In genomic region chr16:57316390-57317017, GRCh38 we compare ENCODE assay signal across 10 cellular contexts. TPM values are rescaled to one million over a fixed set of nuclear protein-coding genes. Genes with fewer than 3 reads are reported as not detected.
DNase-seq lines count a peak whose midpoint lies in the region; ATAC-seq and TF ChIP-seq lines count a peak whose summit lies in the region.
"Had no signal": no experiment of that assay in that cellular context is flagged by ENCODE, and none has a peak within 500 bp of the region (broad histone marks: within the 10 kb centered on the region; RNA-seq: fewer than 3 reads in every experiment).

No MANE protein-coding gene starts in this region.

- H3K4me3 ChIP-seq in breast epithelium (no peak overlapping the region), lung (no peak overlapping the region), uterus (no peak overlapping the region)
- H3K4me3 ChIP-seq: BLaER1 had no signal

- TSS peak; percentile 34 for BruUV-seq in MCF 10A (replicated peaks; lab: Mats Ljungman, UMichigan)

- intact Hi-C loops in MCF 10A (cut with micrococcal nuclease) (no loop called here), breast epithelium (cut with DNase I; ENCODE audit: low total_unique reads) (no loop called here), uterus (cut with DNase I; ENCODE audit: low total_unique reads) (no loop called here)

- TF ChIP-seq POLR2A in breast epithelium (IDR thresholded peaks at IDR 0.05) = no peak
- no peak for TF ChIP-seq POLR2A in uterus (IDR thresholded peaks at IDR 0.05)

- H3K36me3 Mint-ChIP-seq in MCF 10A (ENCODE audit: insufficient read depth, unreplicated experiment) = no peaks in the 10 kb centered on the region
- no peaks in the 10 kb centered on the region for H3K36me3 Mint-ChIP-seq in glutamatergic neuron (ENCODE audit: unreplicated experiment)

- POLR2A ChIA-PET in MCF 10A (lab: Yijun Ruan, JAX) = interaction anchor here (0.9 to 1.2 kb wide), 2 partner anchors 25 to 101 kb away, joined by 5 to 6 read pairs; no protein-coding TSS in a partner anchor

- H3K27me3 Mint-ChIP-seq in MCF 10A (ENCODE audit: insufficient read depth, unreplicated experiment) = no peaks in the 10 kb centered on the region
- H3K27me3 Mint-ChIP-seq in glutamatergic neuron (ENCODE audit: unreplicated experiment) = peaks cover 4% of the 10 kb centered on the region

- peak overlapping the region; percentile 73 for H3K27ac Mint-ChIP-seq in MCF 10A (ENCODE audit: low read depth, unreplicated experiment)
- no peak overlapping the region for H3K27ac Mint-ChIP-seq in glutamatergic neuron (ENCODE audit: unreplicated experiment)

- H3K27ac ChIP-seq in breast epithelium = no peak overlapping the region
- peak overlapping the region; percentile 72 to 74 for H3K27ac ChIP-seq in lung (ENCODE audit: low read depth in 1 of 2, low read length in 1 of 2)
- H3K27ac ChIP-seq in uterus = peak overlapping the region; percentile 52 to 67
- H3K27ac ChIP-seq in substantia nigra (ENCODE audit: low read depth, low read length, poor library complexity, severe bottlenecking) = no peak overlapping the region
- H3K27ac ChIP-seq: BLaER1 had no signal

- 63 to 80% methylated on average over 3 of the region's 3 CpGs for WGBS in lung, 2 donors

- H3K4me1 ChIP-seq in breast epithelium = no peaks in the 10 kb centered on the region
- H3K4me1 ChIP-seq in lung (ENCODE audit: control insufficient read depth in 2 of 2, insufficient read depth in 2 of 2, low read length in 2 of 2) = peaks cover 6 to 12% of the 10 kb centered on the region in 2 donors
- peaks cover 0 to 6% of the 10 kb centered on the region in 2 donors for H3K4me1 ChIP-seq in uterus

- H3K27me3 ChIP-seq in breast epithelium (no peaks in the 10 kb centered on the region), lung (ENCODE audit: control insufficient read depth, insufficient read depth) (no peaks in the 10 kb centered on the region), uterus (no peaks in the 10 kb centered on the region)
- H3K27me3 ChIP-seq: BLaER1 had no signal

- TF ChIP-seq CTCF in MCF 10A (IDR thresholded peaks at IDR 0.05; ENCODE audit: unreplicated experiment) (no peak), breast epithelium (IDR thresholded peaks at IDR 0.05) (no peak), lung (IDR thresholded peaks at IDR 0.05; ENCODE audit: control extremely low read depth, extremely low read depth) (no peak), uterus (IDR thresholded peaks at IDR 0.05) (no peak), glutamatergic neuron (IDR thresholded peaks at IDR 0.05; ENCODE audit: partially characterized antibody, unreplicated experiment) (no peak)

- CTCF ChIA-PET in MCF 10A (lab: Yijun Ruan, JAX) = interaction anchor here (1.0 to 2.6 kb wide), 3 partner anchors 100 to 103 kb away, joined by 3 to 9 read pairs (median 8); no protein-coding TSS in a partner anchor

- DNase-seq in MCF 10A (ENCODE audit: unreplicated experiment) (peak; percentile 91), breast epithelium (ENCODE audit: low spot score in 2 of 2) (no peak), dermis microvascular lymphatic vessel endothelial cell (ENCODE audit: low read depth in 2 of 2) (peak; percentile 83 to 99), lung (ENCODE audit: low spot score) (no peak), uterus (peak; percentile 54 to 67), substantia nigra (lab: John Stamatoyannopoulos, UW) (no peak), hippocampal formation (lab: John Stamatoyannopoulos, UW) (no peak), glutamatergic neuron (no peak)
- DNase-seq: small intestine had no signal

- H3K4me3 Mint-ChIP-seq in MCF 10A (ENCODE audit: unreplicated experiment) (no peak overlapping the region), glutamatergic neuron (ENCODE audit: unreplicated experiment) (no peak overlapping the region)

- H3K36me3 ChIP-seq in breast epithelium (no peaks in the 10 kb centered on the region), lung (ENCODE audit: control insufficient read depth in 2 of 2, insufficient read depth in 2 of 2, low read length in 2 of 2) (no peaks in the 10 kb centered on the region), uterus (no peaks in the 10 kb centered on the region)
- H3K36me3 ChIP-seq: BLaER1 had no signal

- peak; percentile 34 for ATAC-seq in lung (ENCODE audit: insufficient read depth, low FRiP score)

- no peaks in the 10 kb centered on the region for H3K9me3 ChIP-seq in breast epithelium
- no peaks in the 10 kb centered on the region for H3K9me3 ChIP-seq in lung (ENCODE audit: control insufficient read depth in 2 of 2, insufficient read depth in 1 of 2, low read length in 1 of 2)
- H3K9me3 ChIP-seq in uterus = no peaks in the 10 kb centered on the region
- H3K9me3 ChIP-seq: BLaER1 had no signal

- peaks cover 21% of the 10 kb centered on the region for H3K4me1 Mint-ChIP-seq in MCF 10A (ENCODE audit: insufficient read depth, unreplicated experiment)
- no peaks in the 10 kb centered on the region for H3K4me1 Mint-ChIP-seq in glutamatergic neuron (ENCODE audit: low read depth, unreplicated experiment)

- H3K9me3 Mint-ChIP-seq in MCF 10A (ENCODE audit: unreplicated experiment) (no peaks in the 10 kb centered on the region), glutamatergic neuron (ENCODE audit: unreplicated experiment) (peaks cover 4% of the 10 kb centered on the region)

RNA-seq across cellular contexts. Expression of gene PLLP, which starts 32.0 kb away (rescaled TPM):
- total RNA-seq in MCF 10A (2022) = 3.9 and 6.1 TPM in 2 replicates
- total RNA-seq in breast epithelium = 10 to 100 TPM in 1 of 3 donors, 1 to 10 TPM in 2; 3.8 to 44.6 (median 7.9) TPM
- 4.2 and 11.9 TPM in 2 replicates for total RNA-seq in dermis microvascular lymphatic vessel endothelial cell
- 10 to 100 TPM; 23.8 to 63.7 TPM for total RNA-seq in lung
- 10 to 100 TPM; 59.6 to 98.7 TPM for polyA plus RNA-seq in lung
- 10 to 100 TPM in 1 of 4 donors, 1 to 10 TPM in 2, not detected in 1; 2.6 to 19.1 (median 6.2) TPM for total RNA-seq in uterus
- not detected for total RNA-seq in glutamatergic neuron (ENCODE audit: unreplicated experiment)

RNA-seq across cellular contexts. Expression of gene CCL22, which starts 42.1 kb away (rescaled TPM):
- total RNA-seq in MCF 10A (2022) (not detected in 2 replicates), breast epithelium (under 1 TPM; 0.15 to 0.33 (median 0.16) TPM), dermis microvascular lymphatic vessel endothelial cell (not detected in 2 replicates), lung (1 to 10 TPM in 1 of 2 donors, under 1 TPM in 1; 0.43 to 3.1 TPM), uterus (not detected), glutamatergic neuron (ENCODE audit: unreplicated experiment) (not detected)
- 1 to 10 TPM in 1 of 2 donors, under 1 TPM in 1; 0.65 to 1.8 TPM for polyA plus RNA-seq in lung

RNA-seq across cellular contexts. Expression of gene CX3CL1, which starts 55.8 kb away (rescaled TPM):
- not detected in 2 replicates for total RNA-seq in MCF 10A (2022)
- 100 to 1,000 TPM in 1 of 3 donors, 10 to 100 TPM in 1, 1 to 10 TPM in 1; 6.2 to 164 (median 58.0) TPM for total RNA-seq in breast epithelium
- total RNA-seq in dermis microvascular lymphatic vessel endothelial cell = 1.8 and 4.0 TPM in 2 replicates
- 10 to 100 TPM; 22.8 to 38.6 TPM for total RNA-seq in lung
- polyA plus RNA-seq in lung = 10 to 100 TPM; 24.9 to 58.6 TPM
- total RNA-seq in uterus = 10 to 100 TPM in 2 of 4 donors, 1 to 10 TPM in 2; 1.0 to 31.2 (median 7.1) TPM
- not detected for total RNA-seq in glutamatergic neuron (ENCODE audit: unreplicated experiment)

Comparison
In these comparisons a context has a peak if more than half of its experiments do, and no peak if none do; other contexts are left out.
1. DNase-seq: peak in MCF 10A (single experiment), dermis microvascular lymphatic vessel endothelial cell (2 of 2) and uterus (2 of 2); none in breast epithelium (0 of 2), lung (single experiment), substantia nigra (0 of 49), hippocampal formation (0 of 2) and glutamatergic neuron (single experiment).
2. H3K27ac ChIP-seq: peak in lung (2 of 2) and uterus (2 of 2); none in breast epithelium (0 of 2) and substantia nigra (single experiment).